2 cellular contexts compared by ENCODE assay signal in the genomic region with DNA sequence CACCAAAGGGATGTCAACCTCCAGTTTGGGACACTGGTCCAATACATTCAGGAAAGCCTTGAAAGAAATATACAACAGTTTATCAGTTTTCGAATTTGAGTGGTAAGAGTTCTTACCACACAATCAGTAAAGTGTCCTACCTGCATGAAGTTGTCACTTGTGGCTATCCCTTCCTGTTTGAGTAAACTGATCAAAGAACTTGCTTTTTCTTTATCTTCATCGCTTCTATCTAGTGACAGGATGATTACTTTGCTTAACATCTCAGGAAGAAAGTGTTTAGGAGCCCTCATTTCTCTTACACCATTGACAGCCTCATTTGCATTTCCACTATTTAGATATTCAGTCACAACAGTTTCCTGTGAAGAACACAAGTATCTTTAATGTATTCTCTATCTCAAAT.
TF ChIP-seq lines count a peak whose summit lies in the region.

No MANE protein-coding gene starts in this region.

TF ChIP-seq in GM23338, 12 proteins besides CTCF, POLR2A, EP300 and RAD21 (continues in another document):
- TF ChIP-seq, protein P1, sequence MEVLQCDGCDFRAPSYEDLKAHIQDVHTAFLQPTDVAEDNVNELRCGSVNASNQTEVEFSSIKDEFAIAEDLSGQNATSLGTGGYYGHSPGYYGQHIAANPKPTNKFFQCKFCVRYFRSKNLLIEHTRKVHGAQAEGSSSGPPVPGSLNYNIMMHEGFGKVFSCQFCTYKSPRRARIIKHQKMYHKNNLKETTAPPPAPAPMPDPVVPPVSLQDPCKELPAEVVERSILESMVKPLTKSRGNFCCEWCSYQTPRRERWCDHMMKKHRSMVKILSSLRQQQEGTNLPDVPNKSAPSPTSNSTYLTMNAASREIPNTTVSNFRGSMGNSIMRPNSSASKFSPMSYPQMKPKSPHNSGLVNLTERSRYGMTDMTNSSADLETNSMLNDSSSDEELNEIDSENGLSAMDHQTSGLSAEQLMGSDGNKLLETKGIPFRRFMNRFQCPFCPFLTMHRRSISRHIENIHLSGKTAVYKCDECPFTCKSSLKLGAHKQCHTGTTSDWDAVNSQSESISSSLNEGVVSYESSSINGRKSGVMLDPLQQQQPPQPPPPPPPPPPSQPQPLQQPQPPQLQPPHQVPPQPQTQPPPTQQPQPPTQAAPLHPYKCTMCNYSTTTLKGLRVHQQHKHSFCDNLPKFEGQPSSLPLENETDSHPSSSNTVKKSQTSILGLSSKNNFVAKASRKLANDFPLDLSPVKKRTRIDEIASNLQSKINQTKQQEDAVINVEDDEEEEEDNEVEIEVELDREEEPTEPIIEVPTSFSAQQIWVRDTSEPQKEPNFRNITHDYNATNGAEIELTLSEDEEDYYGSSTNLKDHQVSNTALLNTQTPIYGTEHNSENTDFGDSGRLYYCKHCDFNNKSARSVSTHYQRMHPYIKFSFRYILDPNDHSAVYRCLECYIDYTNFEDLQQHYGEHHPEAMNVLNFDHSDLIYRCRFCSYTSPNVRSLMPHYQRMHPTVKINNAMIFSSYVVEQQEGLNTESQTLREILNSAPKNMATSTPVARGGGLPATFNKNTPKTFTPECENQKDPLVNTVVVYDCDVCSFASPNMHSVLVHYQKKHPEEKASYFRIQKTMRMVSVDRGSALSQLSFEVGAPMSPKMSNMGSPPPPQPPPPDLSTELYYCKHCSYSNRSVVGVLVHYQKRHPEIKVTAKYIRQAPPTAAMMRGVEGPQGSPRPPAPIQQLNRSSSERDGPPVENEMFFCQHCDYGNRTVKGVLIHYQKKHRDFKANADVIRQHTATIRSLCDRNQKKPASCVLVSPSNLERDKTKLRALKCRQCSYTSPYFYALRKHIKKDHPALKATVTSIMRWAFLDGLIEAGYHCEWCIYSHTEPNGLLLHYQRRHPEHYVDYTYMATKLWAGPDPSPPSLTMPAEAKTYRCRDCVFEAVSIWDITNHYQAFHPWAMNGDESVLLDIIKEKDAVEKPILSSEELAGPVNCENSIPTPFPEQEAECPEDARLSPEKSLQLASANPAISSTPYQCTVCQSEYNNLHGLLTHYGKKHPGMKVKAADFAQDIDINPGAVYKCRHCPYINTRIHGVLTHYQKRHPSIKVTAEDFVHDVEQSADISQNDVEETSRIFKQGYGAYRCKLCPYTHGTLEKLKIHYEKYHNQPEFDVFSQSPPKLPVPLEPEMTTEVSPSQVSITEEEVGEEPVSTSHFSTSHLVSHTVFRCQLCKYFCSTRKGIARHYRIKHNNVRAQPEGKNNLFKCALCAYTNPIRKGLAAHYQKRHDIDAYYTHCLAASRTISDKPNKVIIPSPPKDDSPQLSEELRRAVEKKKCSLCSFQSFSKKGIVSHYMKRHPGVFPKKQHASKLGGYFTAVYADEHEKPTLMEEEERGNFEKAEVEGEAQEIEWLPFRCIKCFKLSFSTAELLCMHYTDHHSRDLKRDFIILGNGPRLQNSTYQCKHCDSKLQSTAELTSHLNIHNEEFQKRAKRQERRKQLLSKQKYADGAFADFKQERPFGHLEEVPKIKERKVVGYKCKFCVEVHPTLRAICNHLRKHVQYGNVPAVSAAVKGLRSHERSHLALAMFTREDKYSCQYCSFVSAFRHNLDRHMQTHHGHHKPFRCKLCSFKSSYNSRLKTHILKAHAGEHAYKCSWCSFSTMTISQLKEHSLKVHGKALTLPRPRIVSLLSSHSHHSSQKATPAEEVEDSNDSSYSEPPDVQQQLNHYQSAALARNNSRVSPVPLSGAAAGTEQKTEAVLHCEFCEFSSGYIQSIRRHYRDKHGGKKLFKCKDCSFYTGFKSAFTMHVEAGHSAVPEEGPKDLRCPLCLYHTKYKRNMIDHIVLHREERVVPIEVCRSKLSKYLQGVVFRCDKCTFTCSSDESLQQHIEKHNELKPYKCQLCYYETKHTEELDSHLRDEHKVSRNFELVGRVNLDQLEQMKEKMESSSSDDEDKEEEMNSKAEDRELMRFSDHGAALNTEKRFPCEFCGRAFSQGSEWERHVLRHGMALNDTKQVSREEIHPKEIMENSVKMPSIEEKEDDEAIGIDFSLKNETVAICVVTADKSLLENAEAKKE (CRISPR knock-in tag; IDR thresholded peaks at IDR 0.05): no peak
- TF ChIP-seq EZH2phosphoT487 (IDR thresholded peaks at IDR 0.05; ENCODE audit: unreplicated experiment) (no peak), EZH2 (IDR thresholded peaks at IDR 0.05; ENCODE audit: low read depth, unreplicated experiment) (no peak), ZNF114 (CRISPR knock-in tag; IDR thresholded peaks at IDR 0.05) (no peak), CREB1 (CRISPR knock-in tag; IDR thresholded peaks at IDR 0.05; ENCODE audit: low read depth) (no peak), STAT1 (IDR thresholded peaks at IDR 0.05; ENCODE audit: unreplicated experiment) (no peak), NANOG (IDR thresholded peaks at IDR 0.05; ENCODE audit: borderline replicate concordance) (no peak), POLR2AphosphoS5 (IDR thresholded peaks at IDR 0.05; ENCODE audit: low read depth) (no peak)
- TF ChIP-seq, protein P2, sequence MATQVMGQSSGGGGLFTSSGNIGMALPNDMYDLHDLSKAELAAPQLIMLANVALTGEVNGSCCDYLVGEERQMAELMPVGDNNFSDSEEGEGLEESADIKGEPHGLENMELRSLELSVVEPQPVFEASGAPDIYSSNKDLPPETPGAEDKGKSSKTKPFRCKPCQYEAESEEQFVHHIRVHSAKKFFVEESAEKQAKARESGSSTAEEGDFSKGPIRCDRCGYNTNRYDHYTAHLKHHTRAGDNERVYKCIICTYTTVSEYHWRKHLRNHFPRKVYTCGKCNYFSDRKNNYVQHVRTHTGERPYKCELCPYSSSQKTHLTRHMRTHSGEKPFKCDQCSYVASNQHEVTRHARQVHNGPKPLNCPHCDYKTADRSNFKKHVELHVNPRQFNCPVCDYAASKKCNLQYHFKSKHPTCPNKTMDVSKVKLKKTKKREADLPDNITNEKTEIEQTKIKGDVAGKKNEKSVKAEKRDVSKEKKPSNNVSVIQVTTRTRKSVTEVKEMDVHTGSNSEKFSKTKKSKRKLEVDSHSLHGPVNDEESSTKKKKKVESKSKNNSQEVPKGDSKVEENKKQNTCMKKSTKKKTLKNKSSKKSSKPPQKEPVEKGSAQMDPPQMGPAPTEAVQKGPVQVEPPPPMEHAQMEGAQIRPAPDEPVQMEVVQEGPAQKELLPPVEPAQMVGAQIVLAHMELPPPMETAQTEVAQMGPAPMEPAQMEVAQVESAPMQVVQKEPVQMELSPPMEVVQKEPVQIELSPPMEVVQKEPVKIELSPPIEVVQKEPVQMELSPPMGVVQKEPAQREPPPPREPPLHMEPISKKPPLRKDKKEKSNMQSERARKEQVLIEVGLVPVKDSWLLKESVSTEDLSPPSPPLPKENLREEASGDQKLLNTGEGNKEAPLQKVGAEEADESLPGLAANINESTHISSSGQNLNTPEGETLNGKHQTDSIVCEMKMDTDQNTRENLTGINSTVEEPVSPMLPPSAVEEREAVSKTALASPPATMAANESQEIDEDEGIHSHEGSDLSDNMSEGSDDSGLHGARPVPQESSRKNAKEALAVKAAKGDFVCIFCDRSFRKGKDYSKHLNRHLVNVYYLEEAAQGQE (IDR thresholded peaks at IDR 0.05; ENCODE audit: unreplicated experiment): no peak
- TF ChIP-seq, protein P3, sequence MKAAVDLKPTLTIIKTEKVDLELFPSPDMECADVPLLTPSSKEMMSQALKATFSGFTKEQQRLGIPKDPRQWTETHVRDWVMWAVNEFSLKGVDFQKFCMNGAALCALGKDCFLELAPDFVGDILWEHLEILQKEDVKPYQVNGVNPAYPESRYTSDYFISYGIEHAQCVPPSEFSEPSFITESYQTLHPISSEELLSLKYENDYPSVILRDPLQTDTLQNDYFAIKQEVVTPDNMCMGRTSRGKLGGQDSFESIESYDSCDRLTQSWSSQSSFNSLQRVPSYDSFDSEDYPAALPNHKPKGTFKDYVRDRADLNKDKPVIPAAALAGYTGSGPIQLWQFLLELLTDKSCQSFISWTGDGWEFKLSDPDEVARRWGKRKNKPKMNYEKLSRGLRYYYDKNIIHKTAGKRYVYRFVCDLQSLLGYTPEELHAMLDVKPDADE (IDR thresholded peaks at IDR 0.05): no peak

TF ChIP-seq in neural cell, 6 proteins besides CTCF, POLR2A, EP300 and RAD21:
- no peak for TF ChIP-seq SMC3 (conservative IDR thresholded peaks at IDR 0.05; ENCODE audit: poor library complexity)
- TF ChIP-seq MXI1 (conservative IDR thresholded peaks at IDR 0.05; ENCODE audit: poor library complexity, severe bottlenecking): no peak
- TF ChIP-seq TAF1 (IDR thresholded peaks at IDR 0.05; ENCODE audit: low read depth): no peak
- no peak for TF ChIP-seq EZH2 (IDR thresholded peaks at IDR 0.05; ENCODE audit: borderline replicate concordance, insufficient read depth, low read length, poor library complexity, severe bottlenecking)
- TF ChIP-seq POLR2AphosphoS5 (IDR thresholded peaks at IDR 0.05): no peak
- TF ChIP-seq, protein P2 (IDR thresholded peaks at IDR 0.05; ENCODE audit: borderline replicate concordance): no peak
